In genomic region chr2:109024477-109024876, GRCh38 we compare ENCODE assay signal across 9 cellular contexts. TPM values are rescaled to one million over a fixed set of nuclear protein-coding genes. Genes with fewer than 3 reads are reported as not detected.
"Had no signal": no experiment of that assay in that cellular context is flagged by ENCODE, and none has a peak within 500 bp of the region (broad histone marks: within the 10 kb centered on the region; RNA-seq: fewer than 3 reads in every experiment).

No MANE protein-coding gene starts in this region.

- H2AFZ ChIP-seq: GM23338 had no signal

- FAIRE-seq: HTR-8/SVneo, K562 had no signal

- H3K4me3 ChIP-seq: GM23338, K562 had no signal

- H3K4me3 Mint-ChIP-seq: GM23338 had no signal

- DNase-seq: H7, HCEC 1CT, IMR-90, KG1 had no signal

- H3K9me3 Mint-ChIP-seq: GM23338 had no signal

- ATAC-seq: GM23338, K562 had no signal

- H3K4me2 ChIP-seq: GM23338 had no signal

- H3K27ac Mint-ChIP-seq: GM23338 had no signal

RNA-seq across cellular contexts. Expression of gene EDAR, which starts 35.5 kb away (rescaled TPM):
- total RNA-seq: GM23338, H4, HT-29, IMR-90, K562 had no signal
- polyA plus RNA-seq: GM23338, IMR-90 had no signal
